Comparison of ENCODE assay signal across 8 cellular contexts in genomic region chr11:65314501-65315203, GRCh38. TPM values are rescaled to one million over a fixed set of nuclear protein-coding genes. Genes with fewer than 3 reads are reported as not detected.
DNase-seq lines count a peak whose midpoint lies in the region; ATAC-seq and TF ChIP-seq lines count a peak whose summit lies in the region.

TSS of gene CDC42EP2 (plus strand) at chr11:65314866. CDS start at chr11:65320899, 6,033 bp downstream.

- H3K27me3 ChIP-seq in lung (ENCODE audit: control insufficient read depth, insufficient read depth), result no peaks in the 10 kb centered on the region

- CTCF ChIA-PET in activated CD8-positive, alpha-beta T cell treated with anti-CD3 and anti-CD28 coated beads for 36 hours (lab: Charles Lee), result interaction anchor here (0.6 to 13.6 kb wide), 51 partner anchors 8 to 466 kb away, joined by 3 to 265 read pairs (median 5); partner anchors contain the start of genes CAPN1, DPF2, POLA2 and SCYL1

- peaks cover 4% of the 10 kb centered on the region for H3K4me1 Mint-ChIP-seq in activated CD8-positive, alpha-beta T cell treated with anti-CD3 and anti-CD28 coated beads for 36 hours (ENCODE audit: low read depth)

- peak within 1 kb of the TSS; percentile 83 for H3K4me3 ChIP-seq in lung

- H3K36me3 ChIP-seq in lung (ENCODE audit: control insufficient read depth in 2 of 2, insufficient read depth in 2 of 2, low read length in 2 of 2), result no peaks in the 10 kb centered on the region

- no peaks in the 10 kb centered on the region for H3K36me3 Mint-ChIP-seq in activated CD8-positive, alpha-beta T cell treated with anti-CD3 and anti-CD28 coated beads for 36 hours (ENCODE audit: low read depth)

- POLR2A ChIA-PET in activated CD8-positive, alpha-beta T cell treated with anti-CD3 and anti-CD28 coated beads for 36 hours (lab: Charles Lee), result interaction anchor here (0.6 to 1.6 kb wide), 12 partner anchors 14 to 288 kb away, joined by 3 to 6 read pairs (median 4); partner anchors contain the start of gene MALAT1

- no peaks in the 10 kb centered on the region for H3K9me3 ChIP-seq in lung (ENCODE audit: control insufficient read depth in 2 of 2, insufficient read depth in 1 of 2, low read length in 1 of 2)

- intact Hi-C loops in activated CD8-positive, alpha-beta T cell treated with anti-CD3 and anti-CD28 coated beads for 36 hours (cut with micrococcal nuclease), result loop anchor here (5.0 to 10.0 kb wide), 2 partner anchors 37 to 90 kb away; no protein-coding TSS in a partner anchor

- H3K27me3 Mint-ChIP-seq in activated CD8-positive, alpha-beta T cell treated with anti-CD3 and anti-CD28 coated beads for 36 hours, result peaks cover 9% of the 10 kb centered on the region

- H3K27ac Mint-ChIP-seq in activated CD8-positive, alpha-beta T cell treated with anti-CD3 and anti-CD28 coated beads for 36 hours, result no peak within 1 kb of the TSS

- H3K27ac ChIP-seq in lung (ENCODE audit: low read depth in 1 of 2, low read length in 1 of 2), result peak within 1 kb of the TSS; percentile 82 to 92

- WGBS in lung, 2 donors, result 0% methylated on average over 51 to 74 of the region's 74 CpGs

- H3K4me3 Mint-ChIP-seq in activated CD8-positive, alpha-beta T cell treated with anti-CD3 and anti-CD28 coated beads for 36 hours, result peak within 1 kb of the TSS; percentile 74

- ATAC-seq in HG03039 (IDR thresholded peaks at IDR 0.05; ENCODE audit: unreplicated experiment) (peak; percentile 64), lung (ENCODE audit: insufficient read depth, low FRiP score) (peak; percentile 93)
- peak; percentile 91 for ATAC-seq in activated CD8-positive, alpha-beta T cell treated with anti-CD3 and anti-CD28 coated beads for 36 hours

- no peaks in the 10 kb centered on the region for H3K9me3 Mint-ChIP-seq in activated CD8-positive, alpha-beta T cell treated with anti-CD3 and anti-CD28 coated beads for 36 hours

- DNase-seq in SIG-M5 treated with dmso at 0.1 percent for 504 hours (lab: John Stamatoyannopoulos, UW; ENCODE audit: unreplicated experiment) (peak; percentile 57), SIG-M5 (lab: John Stamatoyannopoulos, UW) (no peak), NCI-H510A treated with DMSO at 0.1 percent for 48 hours (lab: John Stamatoyannopoulos, UW) (peak; percentile 70), lung (ENCODE audit: low spot score) (peak; percentile 86)
- DNase-seq in activated CD8-positive, alpha-beta T cell treated with anti-CD3 and anti-CD28 coated beads for 36 hours, result peak; percentile 73
- peak; percentile 64 for DNase-seq in effector CD4-positive, alpha-beta T cell
- DNase-seq in stimulated activated CD4-positive, alpha-beta T cell treated with anti-CD3 and anti-CD28 coated beads, TNF-alpha, amount 100 ng/mL, for 24 hours (ENCODE audit: low read depth in 3 of 3), result peak; percentile 53 to 78 (median 63)

- H3K4me1 ChIP-seq in lung (ENCODE audit: control insufficient read depth in 2 of 2, insufficient read depth in 2 of 2, low read length in 2 of 2), result peaks cover 0 to 20% of the 10 kb centered on the region in 2 donors

- no peak for TF ChIP-seq CTCF in activated CD8-positive, alpha-beta T cell treated with anti-CD3 and anti-CD28 coated beads for 36 hours (IDR thresholded peaks at IDR 0.05)
- no peak for TF ChIP-seq CTCF in lung (IDR thresholded peaks at IDR 0.05; ENCODE audit: control extremely low read depth, extremely low read depth)

RNA-seq across cellular contexts. Expression of gene CDC42EP2, which starts in this region (rescaled TPM):
- total RNA-seq in activated CD8-positive, alpha-beta T cell treated with anti-CD3 and anti-CD28 coated beads for 36 hours, result 1 to 10 TPM in 1 of 2 experiments, not detected in 1; 1.2 TPM
- total RNA-seq in lung, result 10 to 100 TPM in 1 of 2 donors, 1 to 10 TPM in 1; 9.2 to 28.9 TPM
- polyA plus RNA-seq in lung, result 10 to 100 TPM; 23.4 to 35.0 TPM

Comparison
In these comparisons a context has a peak if more than half of its experiments do, and no peak if none do; other contexts are left out.
1. RNA of gene CDC42EP2 (total RNA-seq): 9.2 to 28.9 TPM in lung; 1.2 TPM in activated CD8-positive, alpha-beta T cell treated with anti-CD3 and anti-CD28 coated beads for 36 hours; every median in the first group is over 4 times any median in the second.
2. Peak in every context shown above with its lines, with median percentiles within 50 percentile points of each other: ATAC-seq.